ENCODE assay signal across 28 cellular contexts in genomic region chr2:236089271-236090026, GRCh38.
DNase-seq lines count a peak whose midpoint lies in the region; ATAC-seq and TF ChIP-seq lines count a peak whose summit lies in the region.
"Had no signal": no experiment of that assay in that cellular context is flagged by ENCODE, and none has a peak within 500 bp of the region (broad histone marks: within the 10 kb centered on the region; RNA-seq: fewer than 3 reads in every experiment).

No MANE protein-coding gene starts in this region.

- TF ChIP-seq CTCF in AG09309 (IDR thresholded peaks at IDR 0.05; ENCODE audit: control insufficient read depth, insufficient read depth, low read depth, low read length, missing control alignments) (no peak), fibroblast of mammary gland (conservative IDR thresholded peaks at IDR 0.05; ENCODE audit: control insufficient read depth, insufficient read depth, low read depth, low read length) (no peak)

- intact Hi-C loops in posterior vena cava (cut with DNase I) (no loop called here), left ventricle myocardium superior (cut with micrococcal nuclease) (no loop called here)

- no peak for ATAC-seq in left ventricle myocardium superior
- ATAC-seq: activated T-helper 17 cell treated with anti-CD3 and anti-CD28 coated beads, Interleukin-2, amount 50 U/mL, for 72 hours; heart right ventricle; naive thymus-derived CD8-positive, alpha-beta T cell; SK-N-SH treated with all-trans-retinoic acid at 6 μM for 48 hours; stimulated activated memory B cell treated with anti-CD40 and anti-IgM and Interleukin-4, amounts not matched to agents 10 μg/mL and 1 μg/mL and 100 μg/mL, for 72 hours had no signal

- H3K4me3 ChIP-seq in AG09309 (ENCODE audit: control insufficient read depth, low read depth, low read length) (no peak overlapping the region), fibroblast of mammary gland (ENCODE audit: control insufficient read depth, low read depth, low read length) (no peak overlapping the region)
- H3K4me3 ChIP-seq: dorsolateral prefrontal cortex, esophagus muscularis mucosa, HAP-1, heart right ventricle, lung had no signal

- DNase-seq in AG09309 (ENCODE audit: low read depth) = peak; percentile 14
- DNase-seq in HK-2 (ENCODE audit: unreplicated experiment) = peak; percentile 38
- DNase-seq in fibroblast of mammary gland (ENCODE audit: low read depth) = peak; percentile 1
- DNase-seq in posterior vena cava (ENCODE audit: low spot score) = peak; percentile 15
- DNase-seq in left ventricle myocardium superior = no peak
- no peak for DNase-seq in COR-L47 (lab: John Stamatoyannopoulos, UW)
- DNase-seq in NCI-H1436 treated with DMSO at 0.1 percent for 48 hours (lab: John Stamatoyannopoulos, UW) = no peak
- DNase-seq in central memory CD4-positive, alpha-beta T cell = no peak
- DNase-seq: activated CD4-positive, alpha-beta memory T cell treated with anti-CD3 and anti-CD28 coated beads, Interleukin-2, amount 10 ng/mL, durations not matched to agents 7 days and 5 days; activated naive CD4-positive, alpha-beta T cell treated with anti-CD3 and anti-CD28 coated beads, Interleukin-2, amount 50 U/mL, for 16 hours; amniotic stem cell; CD4-positive, CD25-positive, alpha-beta regulatory T cell; foreskin melanocyte; heart right ventricle; naive thymus-derived CD8-positive, alpha-beta T cell; NCI-H1105 treated with DMSO at 0.1 percent for 48 hours; NCI-H2029 treated with DMSO at 0.1 percent for 48 hours; NCI-H526; PC-3; substantia nigra; trophoblast cell had no signal

Comparison
In these comparisons a context has a peak if more than half of its experiments do, and no peak if none do; other contexts are left out.
1. DNase-seq: peak in AG09309 (single experiment), HK-2 (single experiment), fibroblast of mammary gland (single experiment) and posterior vena cava (single experiment); none in left ventricle myocardium superior (single experiment), COR-L47 (single experiment), NCI-H1436 treated with DMSO at 0.1 percent for 48 hours (single experiment) and central memory CD4-positive, alpha-beta T cell (single experiment).